23 cellular contexts compared by ENCODE assay signal in genomic region chr2:230425377-230425776, GRCh38. TPM values are rescaled to one million over a fixed set of nuclear protein-coding genes. Genes with fewer than 3 reads are reported as not detected.
A peak's percentile ranks its signal among the peaks of the same experiment; 100 is the strongest.
DNase-seq lines count a peak whose midpoint lies in the region; ATAC-seq, FAIRE-seq and TF ChIP-seq lines count a peak whose summit lies in the region.
"Had no signal": no experiment of that assay in that cellular context is flagged by ENCODE, and none has a peak within 500 bp of the region (broad histone marks: within the 10 kb centered on the region; RNA-seq: fewer than 3 reads in every experiment).

No MANE protein-coding gene starts in this region.

- DNase-seq in activated naive CD4-positive, alpha-beta T cell treated with anti-CD3 and anti-CD28 coated beads, Interleukin-2, amount 10 ng/mL, durations not matched to agents 7 days and 5 days = no peak
- no peak for DNase-seq in activated naive CD4-positive, alpha-beta T cell treated with anti-CD3 and anti-CD28 coated beads for 36 hours
- no peak for DNase-seq in activated B cell treated with CpG ODN at 0.5 μM for 24 hours
- DNase-seq in HepG2 (ENCODE audit: low spot score) = no peak
- DNase-seq in type B pancreatic cell (ENCODE audit: extremely low spot score, unreplicated experiment) = no peak
- no peak for DNase-seq in brain microvascular endothelial cell
- no peak for DNase-seq in stimulated activated naive CD4-positive, alpha-beta T cell (lab: John Stamatoyannopoulos, UW)
- no peak for DNase-seq in inferior parietal cortex (ENCODE audit: extremely low spot score)
- DNase-seq: activated CD4-positive, alpha-beta T cell treated with anti-CD3 and anti-CD28 coated beads, Interleukin-2, amount 50 U/mL, for 1 hour; amygdala; caudate nucleus; hypothalamus; Karpas-422; mesenchymal stem cell; NCI-H1092 treated with DMSO at 0.1 percent for 48 hours; NCI-H510A; nephron progenitor cell; stimulated activated CD4-positive, alpha-beta T cell treated with anti-CD3 and anti-CD28 coated beads, Interleukin-4, amount 100 ng/mL, for 24 hours; uterus had no signal

- peaks cover 21% of the 10 kb centered on the region for H3K4me1 ChIP-seq in HepG2 (ENCODE audit: insufficient read depth, low read length)
- H3K4me1 ChIP-seq: uterus had no signal

- TF ChIP-seq CTCF in activated B cell treated with CpG ODN at 0.5 μM for 24 hours (IDR thresholded peaks at IDR 0.05) (no peak), HepG2 (CRISPR knock-in tag; IDR thresholded peaks at IDR 0.05) (no peak), type B pancreatic cell (conservative IDR thresholded peaks at IDR 0.05) (no peak), brain microvascular endothelial cell (IDR thresholded peaks at IDR 0.05; ENCODE audit: low read depth, low read length, missing control alignments) (no peak)

- no peak overlapping the region for H3K4me3 Mint-ChIP-seq in activated naive CD4-positive, alpha-beta T cell treated with anti-CD3 and anti-CD28 coated beads, Interleukin-2, amount 10 ng/mL, durations not matched to agents 7 days and 5 days
- H3K4me3 Mint-ChIP-seq in activated naive CD4-positive, alpha-beta T cell treated with anti-CD3 and anti-CD28 coated beads for 36 hours = no peak overlapping the region
- peak overlapping the region; percentile 8 for H3K4me3 Mint-ChIP-seq in activated B cell treated with CpG ODN at 0.5 μM for 24 hours
- no peak overlapping the region for H3K4me3 Mint-ChIP-seq in type B pancreatic cell
- H3K4me3 Mint-ChIP-seq: CD14-positive monocyte, nephron progenitor cell had no signal

- H3K27me3 ChIP-seq in HepG2 (ENCODE audit: control insufficient read depth in 1 of 2, insufficient read depth in 2 of 2, low read length in 2 of 2) (no peaks in the 10 kb centered on the region), brain microvascular endothelial cell (replicated peaks) (no peaks in the 10 kb centered on the region)
- H3K27me3 ChIP-seq: uterus had no signal

- FAIRE-seq in HepG2 (lab: Jason Lieb, UNC) = no peak
- FAIRE-seq: frontal cortex had no signal

- TF ChIP-seq POLR2A in HepG2 (IDR thresholded peaks at IDR 0.05; ENCODE audit: insufficient read depth in 1 of 2, low read depth in 2 of 2, low read length in 2 of 2) = no peak

- no peaks in the 10 kb centered on the region for H3K79me2 ChIP-seq in HepG2 (ENCODE audit: insufficient read depth, low read length)

- peaks cover 87% of the 10 kb centered on the region for H3K36me3 Mint-ChIP-seq in activated naive CD4-positive, alpha-beta T cell treated with anti-CD3 and anti-CD28 coated beads, Interleukin-2, amount 10 ng/mL, durations not matched to agents 7 days and 5 days
- peaks cover 66% of the 10 kb centered on the region for H3K36me3 Mint-ChIP-seq in activated naive CD4-positive, alpha-beta T cell treated with anti-CD3 and anti-CD28 coated beads for 36 hours (ENCODE audit: low read depth)
- H3K36me3 Mint-ChIP-seq in activated B cell treated with CpG ODN at 0.5 μM for 24 hours (ENCODE audit: low read depth) (peaks cover 82% of the 10 kb centered on the region), type B pancreatic cell (peaks cover 3% of the 10 kb centered on the region)

- no peak for TF ChIP-seq RAD21 in HepG2 (CRISPR knock-in tag; IDR thresholded peaks at IDR 0.05)

- intact Hi-C loops in activated naive CD4-positive, alpha-beta T cell treated with anti-CD3 and anti-CD28 coated beads for 36 hours (cut with micrococcal nuclease) = no loop called here
- intact Hi-C loops in activated B cell treated with CpG ODN at 0.5 μM for 24 hours (cut with micrococcal nuclease) (no loop called here), HepG2 (cut with micrococcal nuclease; ENCODE audit: unreplicated experiment) (no loop called here)

- peaks cover 17% of the 10 kb centered on the region for H3K9me3 Mint-ChIP-seq in activated naive CD4-positive, alpha-beta T cell treated with anti-CD3 and anti-CD28 coated beads, Interleukin-2, amount 10 ng/mL, durations not matched to agents 7 days and 5 days
- peaks cover 10% of the 10 kb centered on the region for H3K9me3 Mint-ChIP-seq in activated naive CD4-positive, alpha-beta T cell treated with anti-CD3 and anti-CD28 coated beads for 36 hours
- H3K9me3 Mint-ChIP-seq in activated B cell treated with CpG ODN at 0.5 μM for 24 hours (peaks cover 5% of the 10 kb centered on the region), type B pancreatic cell (peaks cover 9% of the 10 kb centered on the region)

- H2AFZ ChIP-seq in HepG2 (ENCODE audit: low read length) = no peak overlapping the region

- in situ Hi-C loops in HepG2 (cut with HindIII; ENCODE audit: extremely low pct_ligation_motif_present, low pct_unique_long_range_greater_than_20kb) = no loop called here
- in situ Hi-C loops in brain microvascular endothelial cell (cut with HindIII; ENCODE audit: low pct_ligation_motif_present, low sequenced_read_pairs) = no loop called here

- BruUV-seq in HepG2 (replicated peaks; lab: Mats Ljungman, UMichigan) = no TSS peak

- H3K27me3 Mint-ChIP-seq in activated naive CD4-positive, alpha-beta T cell treated with anti-CD3 and anti-CD28 coated beads, Interleukin-2, amount 10 ng/mL, durations not matched to agents 7 days and 5 days = no peaks in the 10 kb centered on the region
- H3K27me3 Mint-ChIP-seq in activated naive CD4-positive, alpha-beta T cell treated with anti-CD3 and anti-CD28 coated beads for 36 hours (ENCODE audit: low read depth) = no peaks in the 10 kb centered on the region
- H3K27me3 Mint-ChIP-seq in activated B cell treated with CpG ODN at 0.5 μM for 24 hours = no peaks in the 10 kb centered on the region
- H3K27me3 Mint-ChIP-seq in type B pancreatic cell = no peaks in the 10 kb centered on the region

- H3K27ac Mint-ChIP-seq in activated naive CD4-positive, alpha-beta T cell treated with anti-CD3 and anti-CD28 coated beads, Interleukin-2, amount 10 ng/mL, durations not matched to agents 7 days and 5 days = peak overlapping the region; percentile 22
- no peak overlapping the region for H3K27ac Mint-ChIP-seq in activated naive CD4-positive, alpha-beta T cell treated with anti-CD3 and anti-CD28 coated beads for 36 hours
- H3K27ac Mint-ChIP-seq in activated B cell treated with CpG ODN at 0.5 μM for 24 hours (peak overlapping the region; percentile 25), type B pancreatic cell (peak overlapping the region; percentile 95)
- H3K27ac Mint-ChIP-seq: nephron progenitor cell had no signal

- WGBS in HepG2 (ENCODE audit: low lambda C conversion rate) = 53% methylated on average over 1 of the region's 1 CpG

- no peaks in the 10 kb centered on the region for H4K20me1 ChIP-seq in HepG2 (ENCODE audit: insufficient read depth, low read length)

- H3K4me2 ChIP-seq in HepG2 (ENCODE audit: low read depth, low read length) = no peak overlapping the region
- H3K4me2 ChIP-seq: smooth muscle cell had no signal

- H3K27ac ChIP-seq in HepG2 (ENCODE audit: extremely low read length, insufficient read depth, low read length) (no peak overlapping the region), brain microvascular endothelial cell (no peak overlapping the region)
- H3K27ac ChIP-seq: RWPE1, uterus had no signal

- peaks cover 12% of the 10 kb centered on the region; the same call in 1 of the 2 replicates for H3K9me3 ChIP-seq in HepG2 (ENCODE audit: low read length)

- POLR2A ChIA-PET in activated B cell treated with CpG ODN at 0.5 μM for 24 hours (lab: Charles Lee) = interaction anchor here (1.4 kb wide), 1 partner anchor 9 kb away, joined by 3 read pairs; no protein-coding TSS in a partner anchor
- POLR2A ChIA-PET in HepG2 (lab: Yijun Ruan, JAX) = no interaction called here

- no peak; a peak in 1 of 4 replicates for TF ChIP-seq EP300 in HepG2 (IDR thresholded peaks at IDR 0.05; ENCODE audit: low read depth in 2 of 2, low read length in 2 of 2)
- no peak for TF ChIP-seq EP300 in HepG2 (CRISPR knock-in tag; IDR thresholded peaks at IDR 0.05; ENCODE audit: borderline replicate concordance)

- H3K4me3 ChIP-seq in HepG2 (replicated peaks in 1 of 3; ENCODE audit: insufficient read depth in 1 of 3, low read depth in 2 of 3, low read length in 3 of 3) = no peak overlapping the region
- no peak overlapping the region for H3K4me3 ChIP-seq in brain microvascular endothelial cell (ENCODE audit: low read depth, low read length)
- H3K4me3 ChIP-seq: smooth muscle cell, uterus had no signal

- ATAC-seq in activated B cell treated with CpG ODN at 0.5 μM for 24 hours (ENCODE audit: low read depth) (no peak), HepG2 (no peak)

- H3K36me3 ChIP-seq in HepG2 (replicated peaks in 1 of 2; ENCODE audit: control insufficient read depth in 1 of 2, insufficient read depth in 2 of 2, low read length in 2 of 2) (no peaks in the 10 kb centered on the region; a peak in 1 of 5 replicates), brain microvascular endothelial cell (replicated peaks) (peaks cover 16% of the 10 kb centered on the region)
- H3K36me3 ChIP-seq: uterus had no signal

- CTCF ChIA-PET in activated naive CD4-positive, alpha-beta T cell treated with anti-CD3 and anti-CD28 coated beads, Interleukin-2, amount 10 ng/mL, durations not matched to agents 7 days and 5 days (lab: Charles Lee) = no interaction called here
- CTCF ChIA-PET in activated naive CD4-positive, alpha-beta T cell treated with anti-CD3 and anti-CD28 coated beads for 36 hours (lab: Charles Lee) = no interaction called here
- CTCF ChIA-PET in activated B cell treated with CpG ODN at 0.5 μM for 24 hours (lab: Charles Lee) = no interaction called here
- CTCF ChIA-PET in HepG2 (lab: Yijun Ruan, JAX; ENCODE audit: low intra/inter-chr PET ratio, low total read pairs) = no interaction called here

- peaks cover 74% of the 10 kb centered on the region for H3K4me1 Mint-ChIP-seq in activated naive CD4-positive, alpha-beta T cell treated with anti-CD3 and anti-CD28 coated beads, Interleukin-2, amount 10 ng/mL, durations not matched to agents 7 days and 5 days
- H3K4me1 Mint-ChIP-seq in activated naive CD4-positive, alpha-beta T cell treated with anti-CD3 and anti-CD28 coated beads for 36 hours (ENCODE audit: low read depth) = peaks cover 75% of the 10 kb centered on the region
- H3K4me1 Mint-ChIP-seq in activated B cell treated with CpG ODN at 0.5 μM for 24 hours (peaks cover 88% of the 10 kb centered on the region), type B pancreatic cell (ENCODE audit: unreplicated experiment) (no peaks in the 10 kb centered on the region)

- H3K9ac ChIP-seq in HepG2 (ENCODE audit: insufficient read depth, low read depth, low read length) = no peak overlapping the region

RNA-seq across cellular contexts. Expression of gene SP100, which starts 9.4 kb away (rescaled TPM):
- total RNA-seq in activated naive CD4-positive, alpha-beta T cell treated with anti-CD3 and anti-CD28 coated beads for 36 hours = 100 to 1,000 TPM; 145 to 151 TPM
- total RNA-seq in activated B cell treated with CpG ODN at 0.5 μM for 24 hours (369 and 433 TPM in 2 replicates), HepG2 (2016; rRNA removed; fragmentation: Illumina TruSeq; extraction: Trizol) (13.6 and 16.5 TPM in 2 replicates), type B pancreatic cell (ENCODE audit: low replicate concordance) (21.7 and 41.8 TPM in 2 replicates)
- 22.2 and 28.9 TPM in 2 replicates for total RNA-seq in HepG2 (2016; cell fraction: cytosol; rRNA removed; fragmentation: Illumina TruSeq; extraction: Trizol; ENCODE audit: low read depth)
- 14.4 and 15.9 TPM in 2 replicates for total RNA-seq in HepG2 (2016; cell fraction: insoluble cytoplasmic fraction; rRNA removed; fragmentation: Illumina TruSeq; extraction: Trizol)
- 16.9 and 18.4 TPM in 2 replicates for total RNA-seq in HepG2 (2016; cell fraction: membrane; rRNA removed; fragmentation: Illumina TruSeq; extraction: Trizol)
- 18.7 and 19.2 TPM in 2 replicates for total RNA-seq in HepG2 (2016; cell fraction: nucleus; rRNA removed; fragmentation: Illumina TruSeq; extraction: Trizol)
- polyA plus RNA-seq in HepG2 (2011; rRNA removed) = 12.6 and 13.2 TPM in 2 replicates
- 4.5 and 9.2 TPM in 2 replicates for polyA plus RNA-seq in HepG2 (2011; cell fraction: cytosol; rRNA removed)
- polyA plus RNA-seq in HepG2 (2011; cell fraction: nucleus; rRNA removed) = 10.7 and 15.6 TPM in 2 replicates
- polyA plus RNA-seq in HepG2 (2012) = 12.7 and 18.2 TPM in 2 replicates
- 4.0 and 5.2 TPM in 2 replicates for polyA plus RNA-seq in HepG2 (2016; cell fraction: cytosol; fragmentation: Illumina TruSeq; extraction: Trizol; ENCODE audit: low read depth)
- polyA plus RNA-seq in HepG2 (2016; cell fraction: insoluble cytoplasmic fraction; fragmentation: Illumina TruSeq; extraction: Trizol; ENCODE audit: low read depth) = 14.5 and 15.9 TPM in 2 replicates
- polyA plus RNA-seq in HepG2 (2016; cell fraction: membrane; fragmentation: Illumina TruSeq; extraction: Trizol; ENCODE audit: low read depth) = 5.8 and 6.2 TPM in 2 replicates
- 19.8 and 29.2 TPM in 2 replicates for polyA plus RNA-seq in HepG2 (2016; cell fraction: nucleus; fragmentation: Illumina TruSeq; extraction: Trizol; ENCODE audit: insufficient read depth, low read depth)
- 7.7 and 15.4 TPM in 2 replicates for polyA minus RNA-seq in HepG2 (2011; rRNA and poly(A)+ RNA removed; ENCODE audit: low replicate concordance)
- 7.0 and 9.0 TPM in 2 replicates for polyA minus RNA-seq in HepG2 (2011; cell fraction: cytosol; rRNA and poly(A)+ RNA removed)
- polyA minus RNA-seq in HepG2 (2011; cell fraction: nucleus; rRNA and poly(A)+ RNA removed) = 40.8 and 50.2 TPM in 2 replicates
